Comparison of ENCODE assay signal across 16 cellular contexts in genomic region chr10:79185796-79186374, GRCh38.
DNase-seq lines count a peak whose midpoint lies in the region; ATAC-seq and TF ChIP-seq lines count a peak whose summit lies in the region.
"Had no signal": no experiment of that assay in that cellular context is flagged by ENCODE, and none has a peak within 500 bp of the region (broad histone marks: within the 10 kb centered on the region; RNA-seq: fewer than 3 reads in every experiment).

No MANE protein-coding gene starts in this region.

- no peak for TF ChIP-seq POLR2A in esophagus muscularis mucosa (IDR thresholded peaks at IDR 0.05; ENCODE audit: low read depth)

- H3K36me3 ChIP-seq in SK-N-SH (replicated peaks in 1 of 2; ENCODE audit: control insufficient read depth in 1 of 2, insufficient read depth in 2 of 2, low read length in 1 of 2): peaks cover 8 to 12% of the 10 kb centered on the region in 2 experiments
- peaks cover 0 to 23% (median 11%) of the 10 kb centered on the region in 4 donors for H3K36me3 ChIP-seq in esophagus muscularis mucosa

- peak overlapping the region; percentile 91 for H3K27ac Mint-ChIP-seq in nephron progenitor cell
- H3K27ac Mint-ChIP-seq in type B pancreatic cell: peak overlapping the region; percentile 91

- no peak overlapping the region for H2AFZ ChIP-seq in SK-N-SH (ENCODE audit: low read depth)

- intact Hi-C loops in esophagus muscularis mucosa (cut with DNase I): no loop called here

- CTCF ChIA-PET in SK-N-SH (lab: Yijun Ruan, JAX): interaction anchor here (13.4 kb wide), 1 partner anchor 9 kb away, joined by 136 read pairs; no protein-coding TSS in a partner anchor

- peak overlapping the region; percentile 65; the same call in 1 of the 2 replicates for H3K4me2 ChIP-seq in SK-N-SH

- peak overlapping the region; percentile 58 for H3K4me3 Mint-ChIP-seq in nephron progenitor cell
- peak overlapping the region; percentile 24 for H3K4me3 Mint-ChIP-seq in type B pancreatic cell

- TF ChIP-seq CTCF in SK-N-SH (IDR thresholded peaks at IDR 0.05) (no peak), esophagus muscularis mucosa (IDR thresholded peaks at IDR 0.05) (no peak), nephron progenitor cell (IDR thresholded peaks at IDR 0.05) (no peak), type B pancreatic cell (conservative IDR thresholded peaks at IDR 0.05) (no peak)

- no peaks in the 10 kb centered on the region for H3K27me3 ChIP-seq in SK-N-SH (ENCODE audit: insufficient read depth)
- no peaks in the 10 kb centered on the region for H3K27me3 ChIP-seq in esophagus muscularis mucosa

- POLR2A ChIA-PET in SK-N-SH (lab: Yijun Ruan, JAX): no interaction called here

- H3K27me3 Mint-ChIP-seq in nephron progenitor cell (ENCODE audit: low read depth, poor library complexity): no peaks in the 10 kb centered on the region
- H3K27me3 Mint-ChIP-seq in type B pancreatic cell: no peaks in the 10 kb centered on the region

- peaks cover 70% of the 10 kb centered on the region for H3K79me2 ChIP-seq in SK-N-SH (ENCODE audit: insufficient read depth)

- H3K4me3 ChIP-seq in SK-N-SH (ENCODE audit: low read depth in 2 of 2, low read length in 1 of 2) (no peak overlapping the region), esophagus muscularis mucosa (no peak overlapping the region)

- WGBS in SK-N-SH (ENCODE audit: low lambda C conversion rate): 78% methylated on average over 6 of the region's 7 CpGs
- 37% methylated on average over 7 of the region's 7 CpGs for WGBS in esophagus muscularis mucosa

- H3K36me3 Mint-ChIP-seq in nephron progenitor cell (ENCODE audit: low read depth): peaks cover 3% of the 10 kb centered on the region
- H3K36me3 Mint-ChIP-seq in type B pancreatic cell: peaks cover 7% of the 10 kb centered on the region

- TF ChIP-seq RAD21 in SK-N-SH (IDR thresholded peaks at IDR 0.05; ENCODE audit: low read length): no peak

- peaks cover 33% of the 10 kb centered on the region for H3F3A ChIP-seq in SK-N-SH (replicated peaks; ENCODE audit: insufficient read depth)

- H3K9me3 ChIP-seq in SK-N-SH: no peaks in the 10 kb centered on the region
- no peaks in the 10 kb centered on the region for H3K9me3 ChIP-seq in esophagus muscularis mucosa

- H3K9ac ChIP-seq in SK-N-SH: peak overlapping the region; percentile 40; the same call in 1 of the 2 replicates

- H3K27ac ChIP-seq in SK-N-SH (ENCODE audit: low read depth in 2 of 2, low read length in 1 of 2): peak overlapping the region; percentile 81 to 100
- peak overlapping the region; percentile 67 to 81 (median 74) for H3K27ac ChIP-seq in esophagus muscularis mucosa (replicated peaks in 1 of 4)
- H3K27ac ChIP-seq: 22Rv1 had no signal

- no peaks in the 10 kb centered on the region for H3K9me2 ChIP-seq in SK-N-SH

- H3K9me3 Mint-ChIP-seq in nephron progenitor cell: no peaks in the 10 kb centered on the region
- no peaks in the 10 kb centered on the region for H3K9me3 Mint-ChIP-seq in type B pancreatic cell

- peaks cover 53 to 97% of the 10 kb centered on the region in 2 experiments for H3K4me1 ChIP-seq in SK-N-SH (ENCODE audit: control insufficient read depth in 1 of 2, insufficient read depth in 2 of 2, low read depth in 1 of 2, low read length in 1 of 2)
- peaks cover 96 to 99% (median 99%) of the 10 kb centered on the region in 4 donors for H3K4me1 ChIP-seq in esophagus muscularis mucosa

- H4K20me1 ChIP-seq in SK-N-SH (ENCODE audit: insufficient read depth): peaks cover 23% of the 10 kb centered on the region; the same call in 1 of the 2 replicates

- H3K4me1 Mint-ChIP-seq in nephron progenitor cell (peaks cover 90% of the 10 kb centered on the region), type B pancreatic cell (ENCODE audit: unreplicated experiment) (peaks cover 66% of the 10 kb centered on the region)

- TF ChIP-seq EP300 in SK-N-SH (IDR thresholded peaks at IDR 0.05; ENCODE audit: borderline replicate concordance in 1 of 2, low read depth in 1 of 2, low read length in 1 of 2) (no peak), esophagus muscularis mucosa (IDR thresholded peaks at IDR 0.05) (no peak)

- no peak for ATAC-seq in SK-N-SH treated with all-trans-retinoic acid at 6 μM for 48 hours

- no peak for DNase-seq in SK-N-SH
- no peak for DNase-seq in esophagus muscularis mucosa (ENCODE audit: extremely low spot score)
- DNase-seq in nephron progenitor cell: no peak
- DNase-seq in type B pancreatic cell (ENCODE audit: extremely low spot score, unreplicated experiment): no peak
- DNase-seq in NCI-H2081 (lab: John Stamatoyannopoulos, UW): no peak
- DNase-seq in NCI-H146 treated with DMSO at 0.1 percent for 48 hours (lab: John Stamatoyannopoulos, UW; ENCODE audit: unreplicated experiment): no peak
- no peak for DNase-seq in activated CD8-positive, alpha-beta memory T cell treated with anti-CD3 and anti-CD28 coated beads for 24 hours
- DNase-seq: activated CD4-positive, alpha-beta T cell treated with anti-CD3 and anti-CD28 coated beads for 4 hours; cortex of kidney; DMS153; NCI-H1105; NCI-H526 treated with DMSO at 0.1 percent for 48 hours; stimulated activated CD8-positive, alpha-beta memory T cell treated with anti-CD3 and anti-CD28 coated beads, Interleukin-4, amount 100 ng/mL, for 48 hours; SW 1271 had no signal

TF ChIP-seq in SK-N-SH, 30 proteins besides CTCF, POLR2A, EP300 and RAD21 (continues in another document):
- no peak for TF ChIP-seq GABPA (IDR thresholded peaks at IDR 0.05; ENCODE audit: low read depth)
- no peak for TF ChIP-seq REST (IDR thresholded peaks at IDR 0.05; ENCODE audit: low read depth, low read length)
- no peak for TF ChIP-seq ELF1 (IDR thresholded peaks at IDR 0.05)
- no peak for TF ChIP-seq NFIC (IDR thresholded peaks at IDR 0.05; ENCODE audit: borderline replicate concordance)
- TF ChIP-seq FOXJ3 (CRISPR knock-in tag; IDR thresholded peaks at IDR 0.05): no peak
- no peak for TF ChIP-seq RCOR1 (IDR thresholded peaks at IDR 0.05; ENCODE audit: low read length)
- TF ChIP-seq POLR2AphosphoS5 (IDR thresholded peaks at IDR 0.05; ENCODE audit: low read depth, low read length): no peak
- TF ChIP-seq MEF2A (IDR thresholded peaks at IDR 0.05; ENCODE audit: borderline replicate concordance, low read depth): no peak

TF ChIP-seq in SK-N-SH treated with all-trans-retinoic acid at 6 μM for 48 hours, 23 proteins besides CTCF, POLR2A, EP300 and RAD21 (continues in another document):
- TF ChIP-seq TCF4 (CRISPR knock-in tag; IDR thresholded peaks at IDR 0.05; ENCODE audit: borderline replicate concordance) (no peak), OSR1 (CRISPR knock-in tag; IDR thresholded peaks at IDR 0.05) (no peak), SNAI2 (CRISPR knock-in tag; IDR thresholded peaks at IDR 0.05) (no peak), RARB (CRISPR knock-in tag; IDR thresholded peaks at IDR 0.05) (no peak), PPARA (CRISPR knock-in tag; IDR thresholded peaks at IDR 0.05; ENCODE audit: borderline replicate concordance) (no peak), TOX (CRISPR knock-in tag; IDR thresholded peaks at IDR 0.05; ENCODE audit: borderline replicate concordance) (no peak), ZC3H10 (CRISPR knock-in tag; IDR thresholded peaks at IDR 0.05) (no peak), ARNTL (CRISPR knock-in tag; IDR thresholded peaks at IDR 0.05; ENCODE audit: borderline replicate concordance, low read depth) (no peak), BACH2 (CRISPR knock-in tag; IDR thresholded peaks at IDR 0.05; ENCODE audit: borderline replicate concordance) (no peak), ZFP30 (CRISPR knock-in tag; IDR thresholded peaks at IDR 0.05) (no peak), ZFP3 (CRISPR knock-in tag; IDR thresholded peaks at IDR 0.05) (no peak)
- TF ChIP-seq, protein P1, sequence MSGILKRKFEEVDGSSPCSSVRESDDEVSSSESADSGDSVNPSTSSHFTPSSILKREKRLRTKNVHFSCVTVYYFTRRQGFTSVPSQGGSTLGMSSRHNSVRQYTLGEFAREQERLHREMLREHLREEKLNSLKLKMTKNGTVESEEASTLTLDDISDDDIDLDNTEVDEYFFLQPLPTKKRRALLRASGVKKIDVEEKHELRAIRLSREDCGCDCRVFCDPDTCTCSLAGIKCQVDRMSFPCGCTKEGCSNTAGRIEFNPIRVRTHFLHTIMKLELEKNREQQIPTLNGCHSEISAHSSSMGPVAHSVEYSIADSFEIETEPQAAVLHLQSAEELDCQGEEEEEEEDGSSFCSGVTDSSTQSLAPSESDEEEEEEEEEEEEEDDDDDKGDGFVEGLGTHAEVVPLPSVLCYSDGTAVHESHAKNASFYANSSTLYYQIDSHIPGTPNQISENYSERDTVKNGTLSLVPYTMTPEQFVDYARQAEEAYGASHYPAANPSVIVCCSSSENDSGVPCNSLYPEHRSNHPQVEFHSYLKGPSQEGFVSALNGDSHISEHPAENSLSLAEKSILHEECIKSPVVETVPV (CRISPR knock-in tag; IDR thresholded peaks at IDR 0.05): no peak
- TF ChIP-seq, protein P2, sequence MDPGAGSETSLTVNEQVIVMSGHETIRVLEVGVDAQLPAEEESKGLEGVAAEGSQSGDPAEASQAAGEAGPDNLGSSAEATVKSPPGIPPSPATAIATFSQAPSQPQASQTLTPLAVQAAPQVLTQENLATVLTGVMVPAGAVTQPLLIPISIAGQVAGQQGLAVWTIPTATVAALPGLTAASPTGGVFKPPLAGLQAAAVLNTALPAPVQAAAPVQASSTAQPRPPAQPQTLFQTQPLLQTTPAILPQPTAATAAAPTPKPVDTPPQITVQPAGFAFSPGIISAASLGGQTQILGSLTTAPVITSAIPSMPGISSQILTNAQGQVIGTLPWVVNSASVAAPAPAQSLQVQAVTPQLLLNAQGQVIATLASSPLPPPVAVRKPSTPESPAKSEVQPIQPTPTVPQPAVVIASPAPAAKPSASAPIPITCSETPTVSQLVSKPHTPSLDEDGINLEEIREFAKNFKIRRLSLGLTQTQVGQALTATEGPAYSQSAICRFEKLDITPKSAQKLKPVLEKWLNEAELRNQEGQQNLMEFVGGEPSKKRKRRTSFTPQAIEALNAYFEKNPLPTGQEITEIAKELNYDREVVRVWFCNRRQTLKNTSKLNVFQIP (CRISPR knock-in tag; IDR thresholded peaks at IDR 0.05; ENCODE audit: borderline replicate concordance, low read depth): no peak
